In genomic region chr1:206679738-206680211, GRCh38 we compare ENCODE assay signal across 11 cellular contexts. TPM values are rescaled to one million over a fixed set of nuclear protein-coding genes. Genes with fewer than 3 reads are reported as not detected.
A peak's percentile ranks its signal among the peaks of the same experiment; 100 is the strongest.
DNase-seq lines count a peak whose midpoint lies in the region; ATAC-seq and TF ChIP-seq lines count a peak whose summit lies in the region.
"Had no signal": no experiment of that assay in that cellular context is flagged by ENCODE, and none has a peak within 500 bp of the region (broad histone marks: within the 10 kb centered on the region; RNA-seq: fewer than 3 reads in every experiment).

No MANE protein-coding gene starts in this region.

- peak overlapping the region; percentile 54 for H3K4me3 ChIP-seq in Karpas-422 (ENCODE audit: low read length)
- H3K4me3 ChIP-seq: cardiac muscle cell, left ventricle myocardium inferior, SK-N-MC had no signal

- peak overlapping the region; percentile 60 for H3K27ac ChIP-seq in Karpas-422 (ENCODE audit: low read length)
- H3K27ac ChIP-seq: cardiac muscle cell, left ventricle myocardium inferior, SK-N-MC had no signal

- no peaks in the 10 kb centered on the region for H3K36me3 Mint-ChIP-seq in glutamatergic neuron (ENCODE audit: unreplicated experiment)

- peaks cover 5% of the 10 kb centered on the region for H3K9me3 Mint-ChIP-seq in glutamatergic neuron (ENCODE audit: unreplicated experiment)

- no peaks in the 10 kb centered on the region for H3K36me3 ChIP-seq in Karpas-422 (ENCODE audit: insufficient read depth, low read length)
- H3K36me3 ChIP-seq: cardiac muscle cell, left ventricle myocardium inferior had no signal

- no peak overlapping the region for H3K4me3 Mint-ChIP-seq in glutamatergic neuron (ENCODE audit: unreplicated experiment)

- no peak for TF ChIP-seq CTCF in glutamatergic neuron (IDR thresholded peaks at IDR 0.05; ENCODE audit: partially characterized antibody, unreplicated experiment)

- peak overlapping the region; percentile 87 for H3K4me2 ChIP-seq in Karpas-422 (ENCODE audit: low read depth, low read length, poor library complexity, severe bottlenecking)

- H3K27me3 ChIP-seq in Karpas-422 (ENCODE audit: low read length), result no peaks in the 10 kb centered on the region
- H3K27me3 ChIP-seq: cardiac muscle cell had no signal

- no peaks in the 10 kb centered on the region for H3K79me2 ChIP-seq in Karpas-422 (ENCODE audit: low read length)

- H2AFZ ChIP-seq in Karpas-422 (ENCODE audit: low read length), result no peak overlapping the region

- H3K9me2 ChIP-seq in Karpas-422 (replicated peaks; ENCODE audit: insufficient read depth, low read length), result no peaks in the 10 kb centered on the region

- ATAC-seq in GM18861 (IDR thresholded peaks at IDR 0.05; ENCODE audit: unreplicated experiment) (peak; percentile 71), GM21825 (IDR thresholded peaks at IDR 0.05; ENCODE audit: unreplicated experiment) (peak; percentile 69)

- peaks cover 72% of the 10 kb centered on the region for H3K4me1 ChIP-seq in Karpas-422 (ENCODE audit: low read length)

- peaks cover 3% of the 10 kb centered on the region; the same call in 1 of the 2 replicates for H4K20me1 ChIP-seq in Karpas-422 (ENCODE audit: insufficient read depth, low read depth, low read length)

- H3K9ac ChIP-seq in Karpas-422 (ENCODE audit: low read length), result no peak overlapping the region

- no peak overlapping the region for H3K27ac Mint-ChIP-seq in glutamatergic neuron (ENCODE audit: unreplicated experiment)

- DNase-seq in Karpas-422, result peak; percentile 93
- peak; percentile 74 for DNase-seq in medulla oblongata (ENCODE audit: extremely low spot score)
- no peak for DNase-seq in stimulated activated naive CD4-positive, alpha-beta T cell (lab: John Stamatoyannopoulos, UW)
- no peak for DNase-seq in glutamatergic neuron
- DNase-seq in nucleus accumbens (lab: John Stamatoyannopoulos, UW), result no peak
- no peak for DNase-seq in dedifferentiated amniotic fluid mesenchymal stem cell (ENCODE audit: extremely low spot score)
- DNase-seq: left ventricle myocardium inferior had no signal

- H3K27me3 Mint-ChIP-seq in glutamatergic neuron (ENCODE audit: unreplicated experiment), result peaks cover 5% of the 10 kb centered on the region

- H3K9me3 ChIP-seq in Karpas-422 (ENCODE audit: low read length), result no peaks in the 10 kb centered on the region
- H3K9me3 ChIP-seq: left ventricle myocardium inferior had no signal

- no peaks in the 10 kb centered on the region for H3K4me1 Mint-ChIP-seq in glutamatergic neuron (ENCODE audit: low read depth, unreplicated experiment)

RNA-seq across cellular contexts. Expression of gene MAPKAPK2, which starts 4.9 kb away (rescaled TPM):
- total RNA-seq in Karpas-422 (2014; rRNA removed; shearing (Covaris generic); ENCODE audit: low replicate concordance), result 19.8 and 25.1 TPM in 2 replicates
- 93.8 TPM for total RNA-seq in glutamatergic neuron (ENCODE audit: unreplicated experiment)

RNA-seq across cellular contexts. Expression of gene DYRK3, which starts 44.4 kb away (rescaled TPM):
- total RNA-seq in Karpas-422 (2014; rRNA removed; shearing (Covaris generic); ENCODE audit: low replicate concordance), result 0.93 and 2.4 TPM in 2 replicates
- total RNA-seq in glutamatergic neuron (ENCODE audit: unreplicated experiment), result 1.3 TPM

Comparison
In these comparisons a context has a peak if more than half of its experiments do, and no peak if none do; other contexts are left out.
1. DNase-seq: peak in Karpas-422 (single experiment) and medulla oblongata (single experiment); none in stimulated activated naive CD4-positive, alpha-beta T cell (0 of 6), glutamatergic neuron (single experiment), nucleus accumbens (0 of 56) and dedifferentiated amniotic fluid mesenchymal stem cell (single experiment).